In genomic region chr10:58384536-58384998, GRCh38 we compare ENCODE assay signal across 8 cellular contexts. TPM values are rescaled to one million over a fixed set of nuclear protein-coding genes. Genes with fewer than 3 reads are reported as not detected.
A peak's percentile ranks its signal among the peaks of the same experiment; 100 is the strongest.
DNase-seq lines count a peak whose midpoint lies in the region; ATAC-seq and TF ChIP-seq lines count a peak whose summit lies in the region.

No MANE protein-coding gene starts in this region.

- H3K36me3 ChIP-seq in A673 (ENCODE audit: insufficient read depth, low read length, poor library complexity, severe bottlenecking), result peaks cover 31% of the 10 kb centered on the region
- H3K36me3 ChIP-seq in OCI-LY3 (replicated peaks; ENCODE audit: low read depth, low read length), result peaks cover 5% of the 10 kb centered on the region

- DNase-seq in A673 (ENCODE audit: low spot score) (no peak), endothelial cell (ENCODE audit: low spot score) (no peak), neural crest cell (ENCODE audit: low read depth, low spot score) (no peak), H4 (ENCODE audit: low spot score) (no peak), cerebellar nuclear complex (lab: John Stamatoyannopoulos, UW) (no peak), HCEC 1CT (no peak)

- peaks cover 3% of the 10 kb centered on the region; the same call in 1 of the 2 replicates for H4K20me1 ChIP-seq in OCI-LY3 (ENCODE audit: insufficient read depth, low read length)

- TF ChIP-seq CTCF in A673 (conservative IDR thresholded peaks at IDR 0.05; ENCODE audit: low read depth, low read length), result no peak
- TF ChIP-seq CTCF in OCI-LY3 (IDR thresholded peaks at IDR 0.05; ENCODE audit: low read depth, low read length), result no peak
- TF ChIP-seq CTCF in endothelial cell (IDR thresholded peaks at IDR 0.05; ENCODE audit: unreplicated experiment), result no peak
- no peak for TF ChIP-seq CTCF in neural crest cell (conservative IDR thresholded peaks at IDR 0.05)

- H3K4me1 ChIP-seq in A673 (ENCODE audit: insufficient read depth, low read length, poor library complexity, severe bottlenecking) (peaks cover 7% of the 10 kb centered on the region), OCI-LY3 (ENCODE audit: low read length) (peaks cover 19% of the 10 kb centered on the region)

- peak overlapping the region; percentile 89 for H2AFZ ChIP-seq in OCI-LY3 (ENCODE audit: low read depth, low read length)

- CTCF ChIA-PET in A673 (lab: Charles Lee), result interaction anchor here (0.8 kb wide), 1 partner anchor 84 kb away, joined by 3 read pairs; no protein-coding TSS in a partner anchor

- peaks cover 7% of the 10 kb centered on the region for H3K36me3 Mint-ChIP-seq in endothelial cell (ENCODE audit: low read depth, unreplicated experiment)
- H3K36me3 Mint-ChIP-seq in neural crest cell (ENCODE audit: low read depth), result peaks cover 3% of the 10 kb centered on the region

- peak overlapping the region; percentile 85 for H3K4me3 Mint-ChIP-seq in endothelial cell (ENCODE audit: unreplicated experiment)
- peak overlapping the region; percentile 99 for H3K4me3 Mint-ChIP-seq in neural crest cell

- no peaks in the 10 kb centered on the region for H3K9me3 ChIP-seq in A673 (ENCODE audit: low read depth, low read length, poor library complexity, severe bottlenecking)
- no peaks in the 10 kb centered on the region for H3K9me3 ChIP-seq in OCI-LY3 (ENCODE audit: insufficient read depth, low read length)

- H3K27me3 ChIP-seq in A673 (replicated peaks; ENCODE audit: insufficient read depth, low read depth, low read length, poor library complexity) (no peaks in the 10 kb centered on the region), OCI-LY3 (ENCODE audit: low read depth, low read length) (no peaks in the 10 kb centered on the region)

- no TSS peak for BruUV-seq in A673 (replicated peaks; lab: Mats Ljungman, UMichigan)

- H3K9me3 Mint-ChIP-seq in endothelial cell (ENCODE audit: unreplicated experiment) (no peaks in the 10 kb centered on the region), neural crest cell (no peaks in the 10 kb centered on the region)

- H3K27ac ChIP-seq in A673 (ENCODE audit: low read depth, low read length, poor library complexity, severe bottlenecking), result peak overlapping the region; percentile 84
- H3K27ac ChIP-seq in OCI-LY3 (ENCODE audit: low read length), result peak overlapping the region; percentile 66

- peak overlapping the region; percentile 96 for H3K4me2 ChIP-seq in OCI-LY3 (ENCODE audit: low read length)

- intact Hi-C loops in A673 (cut with micrococcal nuclease; ENCODE audit: unreplicated experiment), result loop anchor here (2.0 to 5.0 kb wide), 2 partner anchors 47 to 208 kb away; partner anchors contain the start of gene UBE2D1

- peaks cover 32% of the 10 kb centered on the region for H3K79me2 ChIP-seq in OCI-LY3 (ENCODE audit: low read length)

- H3K4me1 Mint-ChIP-seq in endothelial cell (ENCODE audit: unreplicated experiment) (peaks cover 11% of the 10 kb centered on the region), neural crest cell (peaks cover 27% of the 10 kb centered on the region)

- no peak overlapping the region for H3K27ac Mint-ChIP-seq in endothelial cell (ENCODE audit: unreplicated experiment)
- peak overlapping the region; percentile 99 for H3K27ac Mint-ChIP-seq in neural crest cell (ENCODE audit: unreplicated experiment)

- peak overlapping the region; percentile 80 for H3K4me3 ChIP-seq in A673 (ENCODE audit: low read depth, low read length, poor library complexity, severe bottlenecking)
- H3K4me3 ChIP-seq in OCI-LY3 (ENCODE audit: low read length), result peak overlapping the region; percentile 99

- POLR2A ChIA-PET in A673 (lab: Charles Lee; ENCODE audit: low non-redundant PET), result interaction anchor here (0.6 kb wide), 1 partner anchor 112 kb away, joined by 3 read pairs; no protein-coding TSS in a partner anchor

- peak overlapping the region; percentile 93 for H3K9ac ChIP-seq in OCI-LY3 (ENCODE audit: low read length)

- H3K27me3 Mint-ChIP-seq in endothelial cell (ENCODE audit: unreplicated experiment), result peaks cover 1% of the 10 kb centered on the region
- H3K27me3 Mint-ChIP-seq in neural crest cell (ENCODE audit: low read depth), result no peaks in the 10 kb centered on the region

- peak; percentile 1 for ATAC-seq in GM19438 (IDR thresholded peaks at IDR 0.05; ENCODE audit: low read depth, unreplicated experiment)

RNA-seq across cellular contexts. Expression of gene TFAM, which starts 0.6 kb away (rescaled TPM):
- total RNA-seq in A673 (2021), result 99.1 and 113 TPM in 2 replicates
- total RNA-seq in endothelial cell (ENCODE audit: unreplicated experiment), result 39.4 TPM
- total RNA-seq in neural crest cell, result 64.2 and 74.8 TPM in 2 replicates
- total RNA-seq in H4 (2014; rRNA removed; shearing (Covaris generic)), result 40.1 and 42.5 TPM in 2 replicates

RNA-seq across cellular contexts. Expression of gene UBE2D1, which starts 49.8 kb away (rescaled TPM):
- 16.9 and 18.6 TPM in 2 replicates for total RNA-seq in A673 (2021)
- 22.2 TPM for total RNA-seq in endothelial cell (ENCODE audit: unreplicated experiment)
- total RNA-seq in neural crest cell, result 23.9 and 24.9 TPM in 2 replicates
- 23.0 and 27.0 TPM in 2 replicates for total RNA-seq in H4 (2014; rRNA removed; shearing (Covaris generic))
